In the genomic region with DNA sequence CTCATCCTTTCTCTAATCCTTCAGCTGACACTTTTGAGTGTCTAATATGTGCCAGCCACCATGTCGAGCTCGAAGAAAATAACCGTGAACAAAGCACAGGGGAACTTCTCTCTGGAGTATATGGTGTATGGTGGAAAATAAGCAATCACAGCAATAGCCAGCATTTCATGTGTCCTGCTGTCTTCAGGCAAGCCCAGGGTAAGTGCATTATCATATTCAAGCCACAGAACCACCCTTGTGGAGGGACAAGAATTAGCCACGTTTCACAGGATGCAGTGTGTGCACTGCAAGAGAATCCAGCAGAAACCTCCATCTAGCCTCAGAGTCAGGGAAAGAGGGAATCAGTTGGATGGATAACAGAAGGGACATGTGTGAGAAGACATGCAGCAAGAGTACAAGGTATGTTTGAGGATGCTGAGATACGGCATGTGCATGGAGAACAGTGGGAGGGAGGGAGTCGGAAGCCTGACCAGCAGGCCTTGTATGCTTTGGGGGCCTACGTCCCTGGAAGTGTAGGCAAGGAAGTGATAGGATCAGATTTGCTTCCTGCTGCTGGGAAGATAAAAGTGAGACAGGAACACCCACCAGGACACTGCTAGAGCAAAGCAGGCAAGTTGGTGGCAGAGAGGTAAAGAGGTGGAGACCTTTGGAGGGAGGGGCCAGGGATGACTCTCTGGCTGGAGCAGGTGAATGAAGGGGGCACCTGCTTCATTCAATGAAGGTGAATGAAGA, we compare ENCODE assay signal across 1 cellular context.
TF ChIP-seq lines count a peak whose summit lies in the region.

No MANE protein-coding gene starts in this region.

TF ChIP-seq in K562, 482 proteins besides CTCF, POLR2A, EP300 and RAD21 (continued from another document):
- TF ChIP-seq, protein P1, sequence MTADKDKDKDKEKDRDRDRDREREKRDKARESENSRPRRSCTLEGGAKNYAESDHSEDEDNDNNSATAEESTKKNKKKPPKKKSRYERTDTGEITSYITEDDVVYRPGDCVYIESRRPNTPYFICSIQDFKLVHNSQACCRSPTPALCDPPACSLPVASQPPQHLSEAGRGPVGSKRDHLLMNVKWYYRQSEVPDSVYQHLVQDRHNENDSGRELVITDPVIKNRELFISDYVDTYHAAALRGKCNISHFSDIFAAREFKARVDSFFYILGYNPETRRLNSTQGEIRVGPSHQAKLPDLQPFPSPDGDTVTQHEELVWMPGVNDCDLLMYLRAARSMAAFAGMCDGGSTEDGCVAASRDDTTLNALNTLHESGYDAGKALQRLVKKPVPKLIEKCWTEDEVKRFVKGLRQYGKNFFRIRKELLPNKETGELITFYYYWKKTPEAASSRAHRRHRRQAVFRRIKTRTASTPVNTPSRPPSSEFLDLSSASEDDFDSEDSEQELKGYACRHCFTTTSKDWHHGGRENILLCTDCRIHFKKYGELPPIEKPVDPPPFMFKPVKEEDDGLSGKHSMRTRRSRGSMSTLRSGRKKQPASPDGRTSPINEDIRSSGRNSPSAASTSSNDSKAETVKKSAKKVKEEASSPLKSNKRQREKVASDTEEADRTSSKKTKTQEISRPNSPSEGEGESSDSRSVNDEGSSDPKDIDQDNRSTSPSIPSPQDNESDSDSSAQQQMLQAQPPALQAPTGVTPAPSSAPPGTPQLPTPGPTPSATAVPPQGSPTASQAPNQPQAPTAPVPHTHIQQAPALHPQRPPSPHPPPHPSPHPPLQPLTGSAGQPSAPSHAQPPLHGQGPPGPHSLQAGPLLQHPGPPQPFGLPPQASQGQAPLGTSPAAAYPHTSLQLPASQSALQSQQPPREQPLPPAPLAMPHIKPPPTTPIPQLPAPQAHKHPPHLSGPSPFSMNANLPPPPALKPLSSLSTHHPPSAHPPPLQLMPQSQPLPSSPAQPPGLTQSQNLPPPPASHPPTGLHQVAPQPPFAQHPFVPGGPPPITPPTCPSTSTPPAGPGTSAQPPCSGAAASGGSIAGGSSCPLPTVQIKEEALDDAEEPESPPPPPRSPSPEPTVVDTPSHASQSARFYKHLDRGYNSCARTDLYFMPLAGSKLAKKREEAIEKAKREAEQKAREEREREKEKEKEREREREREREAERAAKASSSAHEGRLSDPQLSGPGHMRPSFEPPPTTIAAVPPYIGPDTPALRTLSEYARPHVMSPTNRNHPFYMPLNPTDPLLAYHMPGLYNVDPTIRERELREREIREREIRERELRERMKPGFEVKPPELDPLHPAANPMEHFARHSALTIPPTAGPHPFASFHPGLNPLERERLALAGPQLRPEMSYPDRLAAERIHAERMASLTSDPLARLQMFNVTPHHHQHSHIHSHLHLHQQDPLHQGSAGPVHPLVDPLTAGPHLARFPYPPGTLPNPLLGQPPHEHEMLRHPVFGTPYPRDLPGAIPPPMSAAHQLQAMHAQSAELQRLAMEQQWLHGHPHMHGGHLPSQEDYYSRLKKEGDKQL (CRISPR knock-in tag; IDR thresholded peaks at IDR 0.05; ENCODE audit: borderline replicate concordance), result no peak
- TF ChIP-seq, protein P2, sequence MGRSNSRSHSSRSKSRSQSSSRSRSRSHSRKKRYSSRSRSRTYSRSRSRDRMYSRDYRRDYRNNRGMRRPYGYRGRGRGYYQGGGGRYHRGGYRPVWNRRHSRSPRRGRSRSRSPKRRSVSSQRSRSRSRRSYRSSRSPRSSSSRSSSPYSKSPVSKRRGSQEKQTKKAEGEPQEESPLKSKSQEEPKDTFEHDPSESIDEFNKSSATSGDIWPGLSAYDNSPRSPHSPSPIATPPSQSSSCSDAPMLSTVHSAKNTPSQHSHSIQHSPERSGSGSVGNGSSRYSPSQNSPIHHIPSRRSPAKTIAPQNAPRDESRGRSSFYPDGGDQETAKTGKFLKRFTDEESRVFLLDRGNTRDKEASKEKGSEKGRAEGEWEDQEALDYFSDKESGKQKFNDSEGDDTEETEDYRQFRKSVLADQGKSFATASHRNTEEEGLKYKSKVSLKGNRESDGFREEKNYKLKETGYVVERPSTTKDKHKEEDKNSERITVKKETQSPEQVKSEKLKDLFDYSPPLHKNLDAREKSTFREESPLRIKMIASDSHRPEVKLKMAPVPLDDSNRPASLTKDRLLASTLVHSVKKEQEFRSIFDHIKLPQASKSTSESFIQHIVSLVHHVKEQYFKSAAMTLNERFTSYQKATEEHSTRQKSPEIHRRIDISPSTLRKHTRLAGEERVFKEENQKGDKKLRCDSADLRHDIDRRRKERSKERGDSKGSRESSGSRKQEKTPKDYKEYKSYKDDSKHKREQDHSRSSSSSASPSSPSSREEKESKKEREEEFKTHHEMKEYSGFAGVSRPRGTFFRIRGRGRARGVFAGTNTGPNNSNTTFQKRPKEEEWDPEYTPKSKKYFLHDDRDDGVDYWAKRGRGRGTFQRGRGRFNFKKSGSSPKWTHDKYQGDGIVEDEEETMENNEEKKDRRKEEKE (IDR thresholded peaks at IDR 0.05; ENCODE audit: borderline replicate concordance in 1 of 2, control insufficient read depth in 1 of 2, low read depth in 2 of 2, low read length in 1 of 2), result no peak
- no peak for TF ChIP-seq PHF21A (IDR thresholded peaks at IDR 0.05; ENCODE audit: borderline replicate concordance, low read depth)
- TF ChIP-seq, protein P3, sequence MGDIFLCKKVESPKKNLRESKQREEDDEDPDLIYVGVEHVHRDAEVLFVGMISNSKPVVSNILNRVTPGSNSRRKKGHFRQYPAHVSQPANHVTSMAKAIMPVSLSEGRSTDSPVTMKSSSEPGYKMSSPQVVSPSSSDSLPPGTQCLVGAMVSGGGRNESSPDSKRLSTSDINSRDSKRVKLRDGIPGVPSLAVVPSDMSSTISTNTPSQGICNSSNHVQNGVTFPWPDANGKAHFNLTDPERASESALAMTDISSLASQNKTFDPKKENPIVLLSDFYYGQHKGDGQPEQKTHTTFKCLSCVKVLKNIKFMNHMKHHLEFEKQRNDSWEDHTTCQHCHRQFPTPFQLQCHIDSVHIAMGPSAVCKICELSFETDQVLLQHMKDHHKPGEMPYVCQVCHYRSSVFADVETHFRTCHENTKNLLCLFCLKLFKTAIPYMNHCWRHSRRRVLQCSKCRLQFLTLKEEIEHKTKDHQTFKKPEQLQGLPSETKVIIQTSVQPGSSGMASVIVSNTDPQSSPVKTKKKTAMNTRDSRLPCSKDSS (IDR thresholded peaks at IDR 0.05; ENCODE audit: low read depth, partially characterized antibody), result no peak
